22 cellular contexts compared by ENCODE assay signal in the genomic region with DNA sequence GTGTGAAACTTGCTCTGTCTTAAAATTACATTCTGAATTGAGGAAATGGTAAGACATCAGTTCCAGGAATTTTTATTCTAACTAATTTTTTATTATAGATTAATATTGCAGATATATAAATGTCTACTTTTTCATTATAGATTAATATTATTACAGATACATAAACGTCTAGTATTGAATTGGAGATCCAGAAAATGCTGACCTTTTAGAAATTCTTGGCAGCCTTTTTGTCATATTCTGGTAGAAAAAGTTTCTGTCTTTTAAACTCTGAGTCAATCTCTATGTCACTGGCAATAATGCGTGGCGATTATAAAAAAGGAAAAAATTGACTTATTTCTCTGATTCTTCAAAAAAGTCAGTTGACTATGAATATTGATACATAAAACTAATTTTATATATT. TPM values are rescaled to one million over a fixed set of nuclear protein-coding genes. Genes with fewer than 3 reads are reported as not detected.
DNase-seq lines count a peak whose midpoint lies in the region; ATAC-seq, FAIRE-seq and TF ChIP-seq lines count a peak whose summit lies in the region.
"Had no signal": no experiment of that assay in that cellular context is flagged by ENCODE, and none has a peak within 500 bp of the region (broad histone marks: within the 10 kb centered on the region; RNA-seq: fewer than 3 reads in every experiment).

No MANE protein-coding gene starts in this region.

- CTCF ChIA-PET in A549 (lab: Yijun Ruan, JAX) = no interaction called here

- TF ChIP-seq RAD21 in A549 (conservative IDR thresholded peaks at IDR 0.05 in 1 of 2, IDR thresholded peaks at IDR 0.05 in 1 of 2) = no peak

- FAIRE-seq in A549 (lab: Jason Lieb, UNC) (no peak), TTC549 (lab: Jason Lieb, UNC) (peak; percentile 43), endometrium (lab: Jason Lieb, UNC) (peak; percentile 21), pancreas (lab: Jason Lieb, UNC) (peak; percentile 41)
- FAIRE-seq: D721Med, GM12878 had no signal

- H3K27ac ChIP-seq in A549 (no peak overlapping the region), pancreas (no peak overlapping the region)
- H3K27ac ChIP-seq: BLaER1 treated with 17β-estradiol and CSF1 and Interleukin-3, amounts not matched to agents 10 nM and 100 nM had no signal

- no peak for TF ChIP-seq CTCF in A549 (IDR thresholded peaks at IDR 0.05)
- no peak for TF ChIP-seq CTCF in pancreas (IDR thresholded peaks at IDR 0.05)

- intact Hi-C loops in pancreas (cut with DNase I) = loop anchor here in 2 of 3 donors (10.0 kb wide), 2 partner anchors 276 to 356 kb away; no protein-coding TSS in a partner anchor

- no peak for TF ChIP-seq POLR2A in A549 (IDR thresholded peaks at IDR 0.05; ENCODE audit: low read length)

- DNase-seq in A549 (ENCODE audit: low read depth in 1 of 2, low spot score in 1 of 2) (no peak), pancreas (no peak), NCI-H2171 treated with DMSO at 0.1 percent for 48 hours (lab: John Stamatoyannopoulos, UW) (no peak), cerebellum (ENCODE audit: low spot score) (no peak), T-helper 9 cell (no peak)
- DNase-seq: ACHN; AML-193; BE2C; CD4-positive, alpha-beta T cell; CD8-positive, alpha-beta memory T cell; DMS 273 treated with DMSO at 0.1 percent for 48 hours; DMS79; EL; GDM1; H9; HFFc6 had no signal

- H3K4me3 ChIP-seq in A549 = no peak overlapping the region
- H3K4me3 ChIP-seq in pancreas = no peak overlapping the region
- H3K4me3 ChIP-seq: BLaER1 treated with 17β-estradiol and CSF1 and Interleukin-3, amounts not matched to agents 10 nM and 100 nM; GM12878; GM23338 had no signal

- H3K27me3 ChIP-seq in pancreas = no peaks in the 10 kb centered on the region
- H3K27me3 ChIP-seq: BE2C; BLaER1 treated with 17β-estradiol and CSF1 and Interleukin-3, amounts not matched to agents 10 nM and 100 nM had no signal

- H3K36me3 ChIP-seq in pancreas = no peaks in the 10 kb centered on the region

- ATAC-seq in A549 = no peak
- no peak for ATAC-seq in pancreas
- ATAC-seq: GM12878, GM23338 had no signal

- POLR2A ChIA-PET in A549 (lab: Yijun Ruan, JAX) = no interaction called here

- WGBS in A549 (ENCODE audit: missing lambda C conversion rate) = 94% methylated on average over 3 of the region's 3 CpGs
- WGBS in pancreas, 2 donors = 83 to 87% methylated on average over 3 of the region's 3 CpGs

- no peak overlapping the region for H3K4me2 ChIP-seq in A549
- H3K4me2 ChIP-seq: BLaER1 treated with 17β-estradiol and CSF1 and Interleukin-3, amounts not matched to agents 10 nM and 100 nM; GM23338 had no signal

- H3K4me1 ChIP-seq in A549 (peaks cover 33% of the 10 kb centered on the region), pancreas (peaks cover 0 to 2% (median 0%) of the 10 kb centered on the region in 3 donors)

- H3K9me3 ChIP-seq in A549 = no peaks in the 10 kb centered on the region
- no peaks in the 10 kb centered on the region for H3K9me3 ChIP-seq in pancreas
- H3K9me3 ChIP-seq: BE2C; BLaER1 treated with 17β-estradiol and CSF1 and Interleukin-3, amounts not matched to agents 10 nM and 100 nM had no signal

- no peak for TF ChIP-seq EP300 in A549 (IDR thresholded peaks at IDR 0.05)

TF ChIP-seq in A549, 52 proteins besides CTCF, POLR2A, EP300 and RAD21:
- TF ChIP-seq MAFK (IDR thresholded peaks at IDR 0.05; ENCODE audit: partially characterized antibody) (peak; percentile 78), EHF (CRISPR knock-in tag; IDR thresholded peaks at IDR 0.05) (no peak), KDM1A (IDR thresholded peaks at IDR 0.05; ENCODE audit: low read depth) (no peak)
- TF ChIP-seq, protein P1, sequence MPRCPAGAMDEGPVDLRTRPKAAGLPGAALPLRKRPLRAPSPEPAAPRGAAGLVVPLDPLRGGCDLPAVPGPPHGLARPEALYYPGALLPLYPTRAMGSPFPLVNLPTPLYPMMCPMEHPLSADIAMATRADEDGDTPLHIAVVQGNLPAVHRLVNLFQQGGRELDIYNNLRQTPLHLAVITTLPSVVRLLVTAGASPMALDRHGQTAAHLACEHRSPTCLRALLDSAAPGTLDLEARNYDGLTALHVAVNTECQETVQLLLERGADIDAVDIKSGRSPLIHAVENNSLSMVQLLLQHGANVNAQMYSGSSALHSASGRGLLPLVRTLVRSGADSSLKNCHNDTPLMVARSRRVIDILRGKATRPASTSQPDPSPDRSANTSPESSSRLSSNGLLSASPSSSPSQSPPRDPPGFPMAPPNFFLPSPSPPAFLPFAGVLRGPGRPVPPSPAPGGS (IDR thresholded peaks at IDR 0.05) = no peak
TF ChIP-seq in A549: peak in this region for 1.

RNA-seq across cellular contexts. Expression of a gene that starts 8.7 kb away (rescaled TPM):
- polyA plus RNA-seq in A549 (2011; rRNA removed) (15.1 and 20.8 TPM in 2 replicates), A549 (2017; fragmentation: RNase III; extraction: RNeasy Plus Mini Kit Qiagen cat#74134 plus additional on column Dnase treatment) (5.6 to 5.9 TPM (median 5.9 TPM) in 3 replicates), pancreas (1 to 10 TPM; 1.2 to 1.8 TPM)
- polyA plus RNA-seq in A549 (2012; cell fraction: cytosol; rRNA removed) = 2.4 TPM in 2 replicates
- 2.5 and 4.4 TPM in 2 replicates for polyA plus RNA-seq in A549 (2012; cell fraction: nucleus; rRNA removed)
- 13.9 and 21.4 TPM in 2 replicates for polyA minus RNA-seq in A549 (2011; rRNA and poly(A)+ RNA removed)
- total RNA-seq in pancreas (1 to 10 TPM; 2.8 to 6.7 (median 5.2) TPM), cerebellum (15.5 TPM)
